In the genomic region with DNA sequence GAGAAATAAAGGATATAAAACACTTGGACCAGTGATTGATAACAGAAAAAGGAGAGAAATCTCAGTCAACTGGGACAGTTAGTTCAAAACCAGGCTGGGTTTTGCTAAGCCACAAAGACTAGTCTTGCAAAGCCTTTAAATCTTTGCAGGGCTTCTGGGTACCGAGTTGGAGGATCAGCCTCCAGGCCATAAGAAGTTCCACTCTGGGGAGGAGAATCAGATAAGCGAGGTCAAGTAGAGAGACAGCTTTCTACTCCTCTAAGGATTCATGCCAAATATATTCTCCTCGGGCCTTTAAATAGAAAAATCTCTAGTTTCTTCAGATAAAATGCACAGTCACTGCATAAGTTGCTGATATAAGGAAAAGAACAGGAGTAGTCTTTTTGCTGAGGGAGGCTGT, we compare ENCODE assay signal across 11 cellular contexts.
DNase-seq lines count a peak whose midpoint lies in the region; ATAC-seq, FAIRE-seq and TF ChIP-seq lines count a peak whose summit lies in the region.
"Had no signal": no experiment of that assay in that cellular context is flagged by ENCODE, and none has a peak within 500 bp of the region (broad histone marks: within the 10 kb centered on the region; RNA-seq: fewer than 3 reads in every experiment).

No MANE protein-coding gene starts in this region.

- ATAC-seq in A549 = no peak
- no peak for ATAC-seq in right cardiac atrium

- H3K27ac ChIP-seq in A549 (no peak overlapping the region), right cardiac atrium (ENCODE audit: low read length) (no peak overlapping the region)

- DNase-seq in A549 (ENCODE audit: low read depth in 1 of 2, low spot score in 1 of 2) (no peak), EH (ENCODE audit: low read depth) (peak; percentile 34), OCI-M1 (lab: John Stamatoyannopoulos, UW) (peak; percentile 39), islet precursor cell (peak; percentile 75), NCI-H774 (lab: John Stamatoyannopoulos, UW) (no peak), NCI-H510A treated with DMSO at 0.1 percent for 48 hours (lab: John Stamatoyannopoulos, UW) (no peak), right cardiac atrium (no peak)
- DNase-seq: Caco-2; CD8-positive, alpha-beta memory T cell; DND-41; H7 had no signal

- FAIRE-seq in A549 (lab: Jason Lieb, UNC) = no peak

- H3K27me3 ChIP-seq in right cardiac atrium (ENCODE audit: control insufficient read depth, insufficient read depth) = no peaks in the 10 kb centered on the region

- no peak for TF ChIP-seq CTCF in A549 (IDR thresholded peaks at IDR 0.05)

- POLR2A ChIA-PET in A549 (lab: Yijun Ruan, JAX) = no interaction called here

- TF ChIP-seq EP300 in A549 (IDR thresholded peaks at IDR 0.05) = no peak

- H3K4me3 ChIP-seq in A549 (no peak overlapping the region), right cardiac atrium (ENCODE audit: low read length) (no peak overlapping the region)

- H3K9me3 ChIP-seq in A549 = no peaks in the 10 kb centered on the region
- H3K9me3 ChIP-seq in right cardiac atrium (ENCODE audit: control insufficient read depth, low read length) = no peaks in the 10 kb centered on the region
- H3K9me3 ChIP-seq: Caco-2 had no signal

- 60% methylated on average over 3 of the region's 3 CpGs for WGBS in A549 (ENCODE audit: missing lambda C conversion rate)
- 35% methylated on average over 3 of the region's 3 CpGs for WGBS in right cardiac atrium

- no peak for TF ChIP-seq RAD21 in A549 (conservative IDR thresholded peaks at IDR 0.05 in 1 of 2, IDR thresholded peaks at IDR 0.05 in 1 of 2)

- intact Hi-C loops in right cardiac atrium (cut with DNase I) = no loop called here

- no peak overlapping the region for H3K4me2 ChIP-seq in A549

- H3K4me1 ChIP-seq in A549 (no peaks in the 10 kb centered on the region), right cardiac atrium (ENCODE audit: control insufficient read depth, insufficient read depth, low read length) (no peaks in the 10 kb centered on the region)

- CTCF ChIA-PET in A549 (lab: Yijun Ruan, JAX) = no interaction called here

- TF ChIP-seq POLR2A in A549 (IDR thresholded peaks at IDR 0.05; ENCODE audit: low read length) = no peak

TF ChIP-seq in A549, 52 proteins besides CTCF, POLR2A, EP300 and RAD21:
- TF ChIP-seq HOXA7 (CRISPR knock-in tag; IDR thresholded peaks at IDR 0.05) = no peak
- TF ChIP-seq NFE2L2 (conservative IDR thresholded peaks at IDR 0.05; ENCODE audit: low read length) = 0 out of 2 replicates have a peak, but pooled peaks have one; percentile 38
- no peak for TF ChIP-seq HDAC2 (IDR thresholded peaks at IDR 0.05)
- TF ChIP-seq MYC (IDR thresholded peaks at IDR 0.05; ENCODE audit: borderline replicate concordance, low read length) = no peak
- TF ChIP-seq MAFK (IDR thresholded peaks at IDR 0.05; ENCODE audit: partially characterized antibody) = peak; percentile 26

Comparison
In these comparisons a context has a peak if more than half of its experiments do, and no peak if none do; other contexts are left out.
1. DNase-seq: peak in EH (single experiment), OCI-M1 (single experiment) and islet precursor cell (single experiment); none in A549 (0 of 2), NCI-H774 (single experiment), NCI-H510A treated with DMSO at 0.1 percent for 48 hours (single experiment) and right cardiac atrium (0 of 3).